8 cellular contexts compared by ENCODE assay signal in the genomic region with DNA sequence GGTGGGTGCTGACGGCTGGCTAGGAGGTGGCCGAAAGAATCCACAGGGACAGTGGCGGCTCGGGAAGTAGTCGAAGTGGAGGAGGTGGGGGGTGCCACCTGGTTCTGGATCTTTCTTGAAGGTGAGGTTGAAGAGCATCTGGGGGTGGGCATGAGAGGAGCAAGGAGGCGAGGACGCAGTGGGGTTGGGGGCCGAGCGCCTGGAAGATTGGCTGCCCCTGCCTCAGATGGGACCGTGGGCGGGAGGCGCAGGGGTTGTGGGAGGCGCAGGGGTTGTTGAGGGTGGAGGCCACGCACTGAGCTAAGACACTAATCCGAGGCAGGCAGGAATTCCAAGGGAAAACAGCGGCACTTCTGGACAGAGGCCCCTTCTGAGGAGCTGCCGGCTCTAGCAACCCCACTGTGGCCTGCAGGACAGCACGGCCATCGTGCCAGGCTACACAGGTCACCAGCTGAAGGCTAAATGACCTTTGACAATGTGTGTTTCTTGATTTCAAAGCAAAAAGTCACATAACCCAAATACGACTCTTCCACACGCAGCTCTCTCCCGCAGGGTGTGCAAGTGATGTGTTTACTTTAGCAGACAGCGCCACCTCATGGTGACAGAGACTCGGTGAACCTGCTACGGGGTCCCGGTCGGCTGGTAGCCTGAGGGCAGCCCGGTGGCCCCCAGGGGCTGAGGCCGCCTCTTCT. TPM values are rescaled to one million over a fixed set of nuclear protein-coding genes. Genes with fewer than 3 reads are reported as not detected.
DNase-seq lines count a peak whose midpoint lies in the region; ATAC-seq and TF ChIP-seq lines count a peak whose summit lies in the region.

No MANE protein-coding gene starts in this region.

- CTCF ChIA-PET in GM10248 (lab: Yijun Ruan, JAX): interaction anchor here (0.6 to 3.7 kb wide), 52 partner anchors 9 to 443 kb away, joined by 3 to 70 read pairs (median 5); partner anchors contain the start of genes NDUFA11, NRTN and RANBP3

- intact Hi-C loops in body of pancreas (cut with DNase I): no loop called here

- POLR2A ChIA-PET in GM10248 (lab: Yijun Ruan, JAX): no interaction called here

- 47 to 51% methylated on average over 24 to 29 of the region's 29 CpGs for WGBS in body of pancreas, 2 donors

- no peak overlapping the region for H3K27ac ChIP-seq in body of pancreas

- H3K9me3 ChIP-seq in body of pancreas: no peaks in the 10 kb centered on the region

- TF ChIP-seq POLR2A in body of pancreas (IDR thresholded peaks at IDR 0.05): no peak

- H3K27me3 ChIP-seq in body of pancreas: no peaks in the 10 kb centered on the region

- DNase-seq in GM10248 (ENCODE audit: extremely low spot score) (peak; percentile 88), NCI-H2081 (lab: John Stamatoyannopoulos, UW) (peak; percentile 72 to 73), UCSD-AML1 (lab: John Stamatoyannopoulos, UW; ENCODE audit: unreplicated experiment) (peak; percentile 52), body of pancreas (peak; percentile 88 to 90 (median 88)), iPS-NIHi11 (ENCODE audit: low spot score) (peak; percentile 93), GOT3 (lab: John Stamatoyannopoulos, UW) (no peak)
- peak; percentile 48 to 72 for DNase-seq in stimulated activated CD4-positive, alpha-beta T cell treated with anti-CD3 and anti-CD28 coated beads, Interleukin-12 subunit alpha, Interleukin-12 subunit beta, amount 100 ng/mL, for 24 hours (ENCODE audit: low read depth in 2 of 2)

- ATAC-seq in body of pancreas (peak; percentile 89), HG03442 (IDR thresholded peaks at IDR 0.05; ENCODE audit: unreplicated experiment) (no peak)

- H3K4me3 ChIP-seq in body of pancreas: no peak overlapping the region

- H3K36me3 ChIP-seq in body of pancreas (replicated peaks in 1 of 2; ENCODE audit: insufficient read depth in 1 of 2, low read depth in 2 of 2): no peaks in the 10 kb centered on the region

- TF ChIP-seq CTCF in GM10248 (IDR thresholded peaks at IDR 0.05; ENCODE audit: control extremely low read depth, extremely low read depth, low read depth, missing control alignments) (peak; percentile 85), body of pancreas (IDR thresholded peaks at IDR 0.05) (peak; percentile 60 to 88 (median 82))

- H3K4me1 ChIP-seq in body of pancreas: peaks cover 30% of the 10 kb centered on the region

RNA-seq across cellular contexts. Expression of gene RANBP3, which starts 44.1 kb away (rescaled TPM):
- 10 to 100 TPM; 62.0 to 90.0 TPM for total RNA-seq in body of pancreas
